In genomic region chr20:50267866-50268219, GRCh38 we compare ENCODE assay signal across 1 cellular context.
A peak's percentile ranks its signal among the peaks of the same experiment; 100 is the strongest.
TF ChIP-seq lines count a peak whose summit lies in the region.

No MANE protein-coding gene starts in this region.

TF ChIP-seq in HepG2, 621 proteins besides CTCF, POLR2A, EP300 and RAD21 (continued from another document and continues in another):
- TF ChIP-seq HNF1A (IDR thresholded peaks at IDR 0.05; ENCODE audit: low read depth) = no peak
- TF ChIP-seq HNF1A (CRISPR knock-in tag; IDR thresholded peaks at IDR 0.05; ENCODE audit: borderline replicate concordance) = 0 out of 2 replicates have a peak, but pooled peaks have one; percentile 21
- TF ChIP-seq ATF7 (IDR thresholded peaks at IDR 0.05) = no peak
- TF ChIP-seq ATF7 (CRISPR knock-in tag; IDR thresholded peaks at IDR 0.05) = no peak
- no peak for TF ChIP-seq STAT6 (CRISPR knock-in tag; IDR thresholded peaks at IDR 0.05; ENCODE audit: borderline replicate concordance)
- TF ChIP-seq ZNF512 (CRISPR knock-in tag; IDR thresholded peaks at IDR 0.05) = no peak
- no peak for TF ChIP-seq KMT2B (CRISPR knock-in tag; IDR thresholded peaks at IDR 0.05)
- peak; percentile 83 for TF ChIP-seq PITX1 (CRISPR knock-in tag; IDR thresholded peaks at IDR 0.05)
- no peak for TF ChIP-seq ZNF549 (CRISPR knock-in tag; IDR thresholded peaks at IDR 0.05)
- TF ChIP-seq ZNF770 (CRISPR knock-in tag; IDR thresholded peaks at IDR 0.05) = no peak
- TF ChIP-seq HOXA9 (CRISPR knock-in tag; IDR thresholded peaks at IDR 0.05; ENCODE audit: borderline replicate concordance) = no peak
- TF ChIP-seq ZNF576 (CRISPR knock-in tag; IDR thresholded peaks at IDR 0.05) = no peak
- TF ChIP-seq ARID2 (CRISPR knock-in tag; IDR thresholded peaks at IDR 0.05; ENCODE audit: borderline replicate concordance) = no peak
- no peak for TF ChIP-seq MAFK (conservative IDR thresholded peaks at IDR 0.05 in 1 of 2, IDR thresholded peaks at IDR 0.05 in 1 of 2; ENCODE audit: low read length in 2 of 2)
- no peak for TF ChIP-seq RELA (CRISPR knock-in tag; IDR thresholded peaks at IDR 0.05)
- no peak for TF ChIP-seq ZNF788 (CRISPR knock-in tag; IDR thresholded peaks at IDR 0.05; ENCODE audit: borderline replicate concordance)
- peak; percentile 34; the same call in 1 of the 2 replicates for TF ChIP-seq RARA (CRISPR knock-in tag; IDR thresholded peaks at IDR 0.05)
- TF ChIP-seq ZNF550 (CRISPR knock-in tag; IDR thresholded peaks at IDR 0.05; ENCODE audit: borderline replicate concordance) = no peak
- no peak for TF ChIP-seq ZBTB49 (CRISPR knock-in tag; IDR thresholded peaks at IDR 0.05; ENCODE audit: borderline replicate concordance)
- no peak for TF ChIP-seq STAG1 (CRISPR knock-in tag; IDR thresholded peaks at IDR 0.05)
- TF ChIP-seq ATF5 (CRISPR knock-in tag; IDR thresholded peaks at IDR 0.05; ENCODE audit: low read depth) = no peak
- no peak for TF ChIP-seq FOXK2 (IDR thresholded peaks at IDR 0.05)
- no peak for TF ChIP-seq ZBTB10 (CRISPR knock-in tag; IDR thresholded peaks at IDR 0.05; ENCODE audit: borderline replicate concordance)
- TF ChIP-seq ZNF570 (CRISPR knock-in tag; IDR thresholded peaks at IDR 0.05; ENCODE audit: borderline replicate concordance) = no peak
- TF ChIP-seq ZNF670 (CRISPR knock-in tag; IDR thresholded peaks at IDR 0.05; ENCODE audit: borderline replicate concordance) = no peak
- TF ChIP-seq SAP130 (CRISPR knock-in tag; IDR thresholded peaks at IDR 0.05; ENCODE audit: low read depth) = no peak
- no peak for TF ChIP-seq GATAD2A (CRISPR knock-in tag; IDR thresholded peaks at IDR 0.05)
- 0 out of 2 replicates have a peak, but pooled peaks have one; percentile 29 for TF ChIP-seq DMAP1 (CRISPR knock-in tag; IDR thresholded peaks at IDR 0.05)
- no peak for TF ChIP-seq ZGPAT (CRISPR knock-in tag; IDR thresholded peaks at IDR 0.05)
- TF ChIP-seq NPAS2 (CRISPR knock-in tag; IDR thresholded peaks at IDR 0.05; ENCODE audit: borderline replicate concordance) = no peak
- TF ChIP-seq ASH2L (IDR thresholded peaks at IDR 0.05; ENCODE audit: insufficient read length, low read depth, low read length) = peak; percentile 39
- TF ChIP-seq ZNF335 (CRISPR knock-in tag; IDR thresholded peaks at IDR 0.05) = no peak
- no peak for TF ChIP-seq DDIT3 (CRISPR knock-in tag; IDR thresholded peaks at IDR 0.05)
- TF ChIP-seq ZNF280B (CRISPR knock-in tag; IDR thresholded peaks at IDR 0.05; ENCODE audit: borderline replicate concordance) = 0 out of 2 replicates have a peak, but pooled peaks have one; percentile 8
- no peak for TF ChIP-seq ZNF660 (CRISPR knock-in tag; IDR thresholded peaks at IDR 0.05; ENCODE audit: borderline replicate concordance, low read depth)
- no peak for TF ChIP-seq ZNF10 (CRISPR knock-in tag; IDR thresholded peaks at IDR 0.05; ENCODE audit: borderline replicate concordance, low read depth)
- no peak for TF ChIP-seq ZNF766 (CRISPR knock-in tag; IDR thresholded peaks at IDR 0.05; ENCODE audit: borderline replicate concordance)
- TF ChIP-seq ZNF317 (CRISPR knock-in tag; IDR thresholded peaks at IDR 0.05) = no peak
